ENCODE assay signal across 8 cellular contexts in genomic region chr3:196711838-196712513, GRCh38. TPM values are rescaled to one million over a fixed set of nuclear protein-coding genes. Genes with fewer than 3 reads are reported as not detected.
DNase-seq lines count a peak whose midpoint lies in the region; ATAC-seq and TF ChIP-seq lines count a peak whose summit lies in the region.

A gene with protein sequence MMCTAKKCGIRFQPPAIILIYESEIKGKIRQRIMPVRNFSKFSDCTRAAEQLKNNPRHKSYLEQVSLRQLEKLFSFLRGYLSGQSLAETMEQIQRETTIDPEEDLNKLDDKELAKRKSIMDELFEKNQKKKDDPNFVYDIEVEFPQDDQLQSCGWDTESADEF (minus strand): TSS chr3:196712250. CDS start chr3:196708657, 3,593 bp downstream.
Gene PIGX, plus strand, starts transcription at chr3:196712377.

- peaks cover 7 to 40% (median 28%) of the 10 kb centered on the region in 4 donors for H3K4me1 Mint-ChIP-seq in naive thymus-derived CD8-positive, alpha-beta T cell
- H3K4me1 Mint-ChIP-seq in stimulated activated naive B cell treated with anti-CD40 and anti-IgM and Interleukin-4, amounts not matched to agents 10 μg/mL and 1 μg/mL and 100 μg/mL, for 72 hours, result peaks cover 15 to 25% of the 10 kb centered on the region in 2 donors

- DNase-seq in DMS79 (lab: John Stamatoyannopoulos, UW), result peak; percentile 75
- DNase-seq in KG1 (lab: John Stamatoyannopoulos, UW), result peak; percentile 94
- peak; percentile 81 for DNase-seq in activated T-helper 1 cell treated with Interleukin-2 at 50 U/mL for 16 hours (ENCODE audit: low read depth)
- peak; percentile 80 for DNase-seq in fibroblast of gingiva (ENCODE audit: low read depth)
- DNase-seq in naive thymus-derived CD8-positive, alpha-beta T cell, result peak; percentile 81 to 97 (median 92)
- peak; percentile 94 for DNase-seq in stimulated activated naive B cell treated with anti-CD40 and anti-IgM and Interleukin-4, amounts not matched to agents 10 μg/mL and 1 μg/mL and 100 μg/mL, for 72 hours

- no peaks in the 10 kb centered on the region for H3K27me3 Mint-ChIP-seq in naive thymus-derived CD8-positive, alpha-beta T cell
- H3K27me3 Mint-ChIP-seq in stimulated activated naive B cell treated with anti-CD40 and anti-IgM and Interleukin-4, amounts not matched to agents 10 μg/mL and 1 μg/mL and 100 μg/mL, for 72 hours, result no peaks in the 10 kb centered on the region

- H3K4me3 Mint-ChIP-seq in naive thymus-derived CD8-positive, alpha-beta T cell, result peak within 1 kb of the TSS; percentile 85 to 98 (median 95)
- peak within 1 kb of the TSS; percentile 90 to 94 for H3K4me3 Mint-ChIP-seq in stimulated activated naive B cell treated with anti-CD40 and anti-IgM and Interleukin-4, amounts not matched to agents 10 μg/mL and 1 μg/mL and 100 μg/mL, for 72 hours

- H3K27ac Mint-ChIP-seq in naive thymus-derived CD8-positive, alpha-beta T cell, result peak within 1 kb of the TSS; percentile 92 to 99 (median 98)
- peak within 1 kb of the TSS; percentile 99 for H3K27ac Mint-ChIP-seq in stimulated activated naive B cell treated with anti-CD40 and anti-IgM and Interleukin-4, amounts not matched to agents 10 μg/mL and 1 μg/mL and 100 μg/mL, for 72 hours

- no peaks in the 10 kb centered on the region for H3K9me3 Mint-ChIP-seq in naive thymus-derived CD8-positive, alpha-beta T cell
- H3K9me3 Mint-ChIP-seq in stimulated activated naive B cell treated with anti-CD40 and anti-IgM and Interleukin-4, amounts not matched to agents 10 μg/mL and 1 μg/mL and 100 μg/mL, for 72 hours, result no peaks in the 10 kb centered on the region

- H3K36me3 Mint-ChIP-seq in naive thymus-derived CD8-positive, alpha-beta T cell, result peaks cover 0 to 4% (median 0%) of the 10 kb centered on the region in 3 donors
- H3K36me3 Mint-ChIP-seq in stimulated activated naive B cell treated with anti-CD40 and anti-IgM and Interleukin-4, amounts not matched to agents 10 μg/mL and 1 μg/mL and 100 μg/mL, for 72 hours, result peaks cover 7 to 9% of the 10 kb centered on the region in 2 donors

- POLR2A ChIA-PET in naive thymus-derived CD8-positive, alpha-beta T cell (lab: Charles Lee), result interaction anchor here (0.8 to 2.5 kb wide), 5 partner anchors 14 to 230 kb away, joined by 3 to 36 read pairs (median 5); partner anchors contain the start of genes NCBP2 and PAK2

- ATAC-seq in GM21723 (IDR thresholded peaks at IDR 0.05; ENCODE audit: unreplicated experiment), result peak; percentile 76
- ATAC-seq in naive thymus-derived CD8-positive, alpha-beta T cell, result peak; percentile 88 to 90
- ATAC-seq in stimulated activated naive B cell treated with anti-CD40 and anti-IgM and Interleukin-4, amounts not matched to agents 10 μg/mL and 1 μg/mL and 100 μg/mL, for 72 hours (replicated peaks), result peak; percentile 88 to 89

TF ChIP-seq in PFSK-1, 5 proteins besides CTCF, POLR2A, EP300 and RAD21:
- TF ChIP-seq POLR2AphosphoS5 (IDR thresholded peaks at IDR 0.05; ENCODE audit: low read depth, low read length), result peak; percentile 67
- TF ChIP-seq, protein P1, sequence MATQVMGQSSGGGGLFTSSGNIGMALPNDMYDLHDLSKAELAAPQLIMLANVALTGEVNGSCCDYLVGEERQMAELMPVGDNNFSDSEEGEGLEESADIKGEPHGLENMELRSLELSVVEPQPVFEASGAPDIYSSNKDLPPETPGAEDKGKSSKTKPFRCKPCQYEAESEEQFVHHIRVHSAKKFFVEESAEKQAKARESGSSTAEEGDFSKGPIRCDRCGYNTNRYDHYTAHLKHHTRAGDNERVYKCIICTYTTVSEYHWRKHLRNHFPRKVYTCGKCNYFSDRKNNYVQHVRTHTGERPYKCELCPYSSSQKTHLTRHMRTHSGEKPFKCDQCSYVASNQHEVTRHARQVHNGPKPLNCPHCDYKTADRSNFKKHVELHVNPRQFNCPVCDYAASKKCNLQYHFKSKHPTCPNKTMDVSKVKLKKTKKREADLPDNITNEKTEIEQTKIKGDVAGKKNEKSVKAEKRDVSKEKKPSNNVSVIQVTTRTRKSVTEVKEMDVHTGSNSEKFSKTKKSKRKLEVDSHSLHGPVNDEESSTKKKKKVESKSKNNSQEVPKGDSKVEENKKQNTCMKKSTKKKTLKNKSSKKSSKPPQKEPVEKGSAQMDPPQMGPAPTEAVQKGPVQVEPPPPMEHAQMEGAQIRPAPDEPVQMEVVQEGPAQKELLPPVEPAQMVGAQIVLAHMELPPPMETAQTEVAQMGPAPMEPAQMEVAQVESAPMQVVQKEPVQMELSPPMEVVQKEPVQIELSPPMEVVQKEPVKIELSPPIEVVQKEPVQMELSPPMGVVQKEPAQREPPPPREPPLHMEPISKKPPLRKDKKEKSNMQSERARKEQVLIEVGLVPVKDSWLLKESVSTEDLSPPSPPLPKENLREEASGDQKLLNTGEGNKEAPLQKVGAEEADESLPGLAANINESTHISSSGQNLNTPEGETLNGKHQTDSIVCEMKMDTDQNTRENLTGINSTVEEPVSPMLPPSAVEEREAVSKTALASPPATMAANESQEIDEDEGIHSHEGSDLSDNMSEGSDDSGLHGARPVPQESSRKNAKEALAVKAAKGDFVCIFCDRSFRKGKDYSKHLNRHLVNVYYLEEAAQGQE (IDR thresholded peaks at IDR 0.05; ENCODE audit: insufficient read depth in 1 of 2, low read depth in 2 of 2, low read length in 2 of 2), result 0 out of 4 replicates have a peak, but pooled peaks of 1 of the 2 experiments have one; percentile 16
- TF ChIP-seq SIN3A (IDR thresholded peaks at IDR 0.05; ENCODE audit: borderline replicate concordance, insufficient read depth, low read length), result peak; percentile 29; the same call in 1 of the 2 replicates
- TF ChIP-seq FOXP2 (optimal IDR thresholded peaks at IDR 0.05; ENCODE audit: borderline replicate concordance, extremely low read depth, extremely low read length, insufficient read depth), result peak; percentile 6
- TF ChIP-seq TAF1 (IDR thresholded peaks at IDR 0.05; ENCODE audit: borderline replicate concordance, insufficient read depth, low read length), result no peak

RNA-seq across cellular contexts. Expression of the first gene that starts in this region (rescaled TPM):
- polyA plus RNA-seq in PFSK-1 (2012; ENCODE audit: insufficient read length, low read depth), result 1.0 TPM
- total RNA-seq in naive thymus-derived CD8-positive, alpha-beta T cell, result 1 to 10 TPM; 4.6 to 5.1 TPM
- 1 to 10 TPM; 4.4 to 6.9 (median 4.6) TPM for polyA plus RNA-seq in naive thymus-derived CD8-positive, alpha-beta T cell

RNA-seq across cellular contexts. Expression of gene PIGX, which starts in this region (rescaled TPM):
- polyA plus RNA-seq in PFSK-1 (2012; ENCODE audit: insufficient read length, low read depth), result 8.7 TPM
- 10 to 100 TPM; 15.6 to 16.2 TPM for total RNA-seq in naive thymus-derived CD8-positive, alpha-beta T cell
- 10 to 100 TPM; 28.9 to 32.6 (median 32.1) TPM for polyA plus RNA-seq in naive thymus-derived CD8-positive, alpha-beta T cell

Comparison
In these comparisons a context has a peak if more than half of its experiments do, and no peak if none do; other contexts are left out.
1. Peak in every context shown above with its lines: DNase-seq and ATAC-seq.